In the genomic region with DNA sequence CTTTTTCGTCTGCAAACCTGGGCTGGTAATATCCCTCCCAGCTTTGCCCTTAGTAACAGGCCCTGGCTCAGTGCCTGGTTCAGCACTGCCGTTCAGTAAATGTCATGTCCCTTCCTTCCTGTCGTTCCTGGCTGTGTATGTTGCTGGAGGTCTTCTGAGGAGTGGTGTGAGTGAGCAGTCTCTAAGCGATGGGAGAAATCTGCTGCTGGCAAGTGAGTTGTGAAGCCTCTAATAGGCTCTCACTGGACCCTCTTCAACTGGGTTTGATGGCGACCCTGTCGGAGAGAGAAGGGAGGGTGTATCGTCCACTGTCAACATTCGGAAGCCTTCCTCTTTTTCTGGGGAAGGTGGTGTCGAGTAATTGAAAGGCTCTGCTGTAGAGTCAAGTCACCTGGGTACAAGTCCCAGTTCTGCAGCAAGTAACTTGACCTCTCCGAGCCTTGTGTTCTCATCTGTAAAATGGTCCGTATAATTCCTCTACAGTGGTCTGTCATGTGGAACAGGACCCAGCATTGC, we compare ENCODE assay signal across 8 cellular contexts.
DNase-seq lines count a peak whose midpoint lies in the region; ATAC-seq and TF ChIP-seq lines count a peak whose summit lies in the region.

No MANE protein-coding gene starts in this region.

- no peaks in the 10 kb centered on the region for H3K36me3 Mint-ChIP-seq in activated naive CD8-positive, alpha-beta T cell treated with anti-CD3 and anti-CD28 coated beads, Interleukin-2, amount 50 U/mL, for 24 hours (ENCODE audit: low read depth)

- peak overlapping the region; percentile 92 for H3K4me3 Mint-ChIP-seq in activated naive CD8-positive, alpha-beta T cell treated with anti-CD3 and anti-CD28 coated beads, Interleukin-2, amount 50 U/mL, for 24 hours

- no peaks in the 10 kb centered on the region for H3K9me3 Mint-ChIP-seq in activated naive CD8-positive, alpha-beta T cell treated with anti-CD3 and anti-CD28 coated beads, Interleukin-2, amount 50 U/mL, for 24 hours

- peak overlapping the region; percentile 94 for H3K4me3 ChIP-seq in retinal pigment epithelial cell (ENCODE audit: low read length)

- ATAC-seq in activated naive CD8-positive, alpha-beta T cell treated with anti-CD3 and anti-CD28 coated beads, Interleukin-2, amount 50 U/mL, for 24 hours = peak; percentile 57
- ATAC-seq in left ventricle myocardium superior (peak; percentile 37), GM19328 (IDR thresholded peaks at IDR 0.05; ENCODE audit: unreplicated experiment) (no peak)

- peak in 5 of 6 experiments; percentile 2 to 56 (median 18) for DNase-seq in stimulated activated naive CD4-positive, alpha-beta T cell (lab: John Stamatoyannopoulos, UW)
- DNase-seq in stimulated activated naive CD4-positive, alpha-beta T cell treated with Interleukin-2 at 50 U/mL for 16 hours (lab: John Stamatoyannopoulos, UW) = no peak
- peak; percentile 73 for DNase-seq in NAMALWA (ENCODE audit: low spot score)
- DNase-seq in activated naive CD8-positive, alpha-beta T cell treated with anti-CD3 and anti-CD28 coated beads, Interleukin-2, amount 50 U/mL, for 24 hours = peak; percentile 20
- DNase-seq in left ventricle myocardium superior = peak; percentile 62
- DNase-seq in retinal pigment epithelial cell (ENCODE audit: low read depth) = no peak
- DNase-seq in GM19240 (ENCODE audit: insufficient read length, low spot score) = no peak

- peak overlapping the region; percentile 91 for H3K27ac Mint-ChIP-seq in activated naive CD8-positive, alpha-beta T cell treated with anti-CD3 and anti-CD28 coated beads, Interleukin-2, amount 50 U/mL, for 24 hours

- H3K4me1 Mint-ChIP-seq in activated naive CD8-positive, alpha-beta T cell treated with anti-CD3 and anti-CD28 coated beads, Interleukin-2, amount 50 U/mL, for 24 hours = peaks cover 26% of the 10 kb centered on the region

- TF ChIP-seq CTCF in retinal pigment epithelial cell (conservative IDR thresholded peaks at IDR 0.05; ENCODE audit: low read depth, low read length) = no peak

- H3K27me3 Mint-ChIP-seq in activated naive CD8-positive, alpha-beta T cell treated with anti-CD3 and anti-CD28 coated beads, Interleukin-2, amount 50 U/mL, for 24 hours = no peaks in the 10 kb centered on the region

- intact Hi-C loops in left ventricle myocardium superior (cut with micrococcal nuclease) = no loop called here

Comparison
In these comparisons a context has a peak if more than half of its experiments do, and no peak if none do; other contexts are left out.
1. DNase-seq: peak in stimulated activated naive CD4-positive, alpha-beta T cell (5 of 6), NAMALWA (single experiment), activated naive CD8-positive, alpha-beta T cell treated with anti-CD3 and anti-CD28 coated beads, Interleukin-2, amount 50 U/mL, for 24 hours (single experiment) and left ventricle myocardium superior (single experiment); none in stimulated activated naive CD4-positive, alpha-beta T cell treated with Interleukin-2 at 50 U/mL for 16 hours (single experiment), retinal pigment epithelial cell (single experiment) and GM19240 (single experiment).